9 cellular contexts compared by ENCODE assay signal in the genomic region with DNA sequence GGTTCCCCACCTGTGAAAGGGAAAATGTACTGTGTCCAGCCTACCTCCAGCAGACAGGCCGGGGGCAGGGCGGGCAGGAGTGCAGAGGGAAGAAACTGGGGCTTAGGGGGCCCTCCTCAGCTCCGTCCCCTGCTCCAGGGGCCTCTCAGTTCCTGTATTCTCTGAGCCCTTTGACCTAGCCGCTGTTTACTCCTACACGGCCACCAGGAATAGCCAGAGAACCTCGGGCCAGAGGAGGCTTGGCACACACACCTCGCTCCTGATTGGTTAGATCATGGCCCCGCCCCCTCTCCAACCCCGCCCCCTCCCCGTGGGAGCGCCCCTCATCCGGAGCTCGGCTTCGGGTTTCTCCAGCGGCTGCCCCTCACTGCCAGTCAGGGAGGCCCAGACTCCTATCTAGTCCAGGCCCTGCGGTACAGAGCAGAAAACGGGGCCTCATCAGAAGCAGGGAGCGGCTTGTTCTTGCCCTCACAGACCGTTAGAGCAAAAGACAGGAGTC. TPM values are rescaled to one million over a fixed set of nuclear protein-coding genes. Genes with fewer than 3 reads are reported as not detected.
DNase-seq lines count a peak whose midpoint lies in the region; ATAC-seq and TF ChIP-seq lines count a peak whose summit lies in the region.
"Had no signal": no experiment of that assay in that cellular context is flagged by ENCODE, and none has a peak within 500 bp of the region (broad histone marks: within the 10 kb centered on the region; RNA-seq: fewer than 3 reads in every experiment).

No MANE protein-coding gene starts in this region.

- TF ChIP-seq EP300 in sigmoid colon (IDR thresholded peaks at IDR 0.05): no peak

- peak overlapping the region; percentile 94 to 98 (median 97) for H3K27ac ChIP-seq in sigmoid colon
- H3K27ac ChIP-seq: SK-N-MC had no signal

- H3K4me3 ChIP-seq in astrocyte of the spinal cord (ENCODE audit: low read depth, low read length) (no peak overlapping the region), iPS-15b (ENCODE audit: low read depth, low read length) (peak overlapping the region; percentile 18), sigmoid colon (peak overlapping the region; percentile 17 to 100 (median 63))
- H3K4me3 ChIP-seq: SK-N-MC had no signal

- no peak for TF ChIP-seq CTCF in astrocyte of the spinal cord (IDR thresholded peaks at IDR 0.05; ENCODE audit: low read depth, low read length)
- TF ChIP-seq CTCF in sigmoid colon (IDR thresholded peaks at IDR 0.05): no peak

- DNase-seq in G401 (ENCODE audit: low spot score) (peak; percentile 93), NCI-H2171 treated with DMSO at 0.1 percent for 48 hours (lab: John Stamatoyannopoulos, UW) (peak; percentile 66), astrocyte of the spinal cord (ENCODE audit: low read depth, low spot score) (peak; percentile 68), sigmoid colon (peak; percentile 96), NCI-H774 (lab: John Stamatoyannopoulos, UW) (no peak), NCI-H146 treated with DMSO at 0.1 percent for 48 hours (lab: John Stamatoyannopoulos, UW; ENCODE audit: unreplicated experiment) (no peak)

- H3K4me1 ChIP-seq in iPS-15b (ENCODE audit: control insufficient read depth, insufficient read depth, low read length): peaks cover 10% of the 10 kb centered on the region
- H3K4me1 ChIP-seq in sigmoid colon: peaks cover 0 to 48% (median 43%) of the 10 kb centered on the region in 4 donors

- 16 to 19% methylated on average over 19 of the region's 19 CpGs for WGBS in sigmoid colon, 2 donors

- peak overlapping the region; percentile 41 for H3K9ac ChIP-seq in iPS-15b (ENCODE audit: low read depth, low read length)

- ATAC-seq in GM21423 (IDR thresholded peaks at IDR 0.05; ENCODE audit: unreplicated experiment): no peak

- in situ Hi-C loops in G401 (cut with HindIII; ENCODE audit: low sequenced_read_pairs): no loop called here
- in situ Hi-C loops in astrocyte of the spinal cord (cut with HindIII; ENCODE audit: low sequenced_read_pairs): no loop called here

- H3K9me3 ChIP-seq in iPS-15b (ENCODE audit: control insufficient read depth, insufficient read depth, low read length): no peaks in the 10 kb centered on the region
- H3K9me3 ChIP-seq in sigmoid colon: peaks cover 0 to 3% (median 0%) of the 10 kb centered on the region in 4 donors

- no peak for TF ChIP-seq POLR2A in sigmoid colon (IDR thresholded peaks at IDR 0.05)

- H3K27me3 ChIP-seq in iPS-15b (ENCODE audit: control insufficient read depth, insufficient read depth, low read length): peaks cover 8% of the 10 kb centered on the region
- H3K27me3 ChIP-seq in sigmoid colon: no peaks in the 10 kb centered on the region

- intact Hi-C loops in sigmoid colon (cut with DNase I): loop anchor here (1.0 kb wide), 1 partner anchor 19 kb away; no protein-coding TSS in a partner anchor

- H3K36me3 ChIP-seq in iPS-15b (ENCODE audit: control insufficient read depth, insufficient read depth, low read length): peaks cover 18% of the 10 kb centered on the region
- H3K36me3 ChIP-seq in sigmoid colon: peaks cover 34 to 42% (median 38%) of the 10 kb centered on the region in 4 donors

RNA-seq across cellular contexts. Expression of a gene that starts 2.2 kb away (rescaled TPM):
- 44.8 and 73.0 TPM in 2 replicates for total RNA-seq in G401 (2014; rRNA removed; shearing (Covaris generic))
- 100 to 1,000 TPM; 107 to 125 (median 114) TPM for total RNA-seq in sigmoid colon
- polyA plus RNA-seq in sigmoid colon: 100 to 1,000 TPM in 1 of 3 donors, 10 to 100 TPM in 2; 35.6 to 112 (median 87.1) TPM

RNA-seq across cellular contexts. Expression of a gene that starts 19.6 kb away (rescaled TPM):
- 31.9 and 32.8 TPM in 2 replicates for total RNA-seq in G401 (2014; rRNA removed; shearing (Covaris generic))
- 10 to 100 TPM; 22.8 to 27.7 (median 25.5) TPM for total RNA-seq in sigmoid colon
- polyA plus RNA-seq in sigmoid colon: 10 to 100 TPM; 25.2 to 51.1 (median 37.7) TPM

RNA-seq across cellular contexts. Expression of a gene that starts 19.8 kb away (rescaled TPM):
- 46.4 and 62.6 TPM in 2 replicates for total RNA-seq in G401 (2014; rRNA removed; shearing (Covaris generic))
- 10 to 100 TPM; 28.8 to 73.2 (median 48.7) TPM for total RNA-seq in sigmoid colon
- polyA plus RNA-seq in sigmoid colon: 100 to 1,000 TPM in 1 of 3 donors, 10 to 100 TPM in 2; 85.9 to 254 (median 85.9) TPM

RNA-seq across cellular contexts. Expression of a gene that starts 33.3 kb away (rescaled TPM):
- 0.68 and 23.4 TPM in 2 replicates for total RNA-seq in G401 (2014; rRNA removed; shearing (Covaris generic))
- 1 to 10 TPM in 3 of 4 donors, under 1 TPM in 1; 0.16 to 4.2 (median 2.6) TPM for total RNA-seq in sigmoid colon
- 1 to 10 TPM in 1 of 3 donors, under 1 TPM in 1, not detected in 1; 0.70 to 1.8 TPM for polyA plus RNA-seq in sigmoid colon

RNA-seq across cellular contexts. Expression of a gene that starts 40.4 kb away (rescaled TPM):
- total RNA-seq in G401 (2014; rRNA removed; shearing (Covaris generic)): 17.1 and 39.0 TPM in 2 replicates
- total RNA-seq in sigmoid colon: 10 to 100 TPM in 2 of 4 donors, 1 to 10 TPM in 2; 6.0 to 11.9 (median 9.7) TPM
- 10 to 100 TPM; 17.3 to 41.9 (median 24.6) TPM for polyA plus RNA-seq in sigmoid colon

Comparison
In these comparisons a context has a peak if more than half of its experiments do, and no peak if none do; other contexts are left out.
1. DNase-seq: peak in G401 (single experiment), NCI-H2171 treated with DMSO at 0.1 percent for 48 hours (single experiment), astrocyte of the spinal cord (single experiment) and sigmoid colon (single experiment); none in NCI-H774 (single experiment) and NCI-H146 treated with DMSO at 0.1 percent for 48 hours (single experiment).